ENCODE assay signal across 8 cellular contexts in genomic region chr16:1782408-1783247, GRCh38. TPM values are rescaled to one million over a fixed set of nuclear protein-coding genes. Genes with fewer than 3 reads are reported as not detected.
DNase-seq lines count a peak whose midpoint lies in the region; ATAC-seq and TF ChIP-seq lines count a peak whose summit lies in the region.

TSS of gene NUBP2 (plus strand) at chr16:1782960. CDS start at chr16:1783021, 61 bp downstream.
TSS of gene SPSB3 (minus strand) at chr16:1782571. CDS start at chr16:1781483, 1,088 bp downstream.

- POLR2A ChIA-PET in BJ (lab: Charles Lee) = interaction anchor here (0.5 to 1.1 kb wide), 2 partner anchors 12 to 210 kb away, joined by 3 read pairs; no protein-coding TSS in a partner anchor

- TF ChIP-seq CTCF in BJ (IDR thresholded peaks at IDR 0.05; ENCODE audit: insufficient read depth, low read depth, low read length) (no peak), colonic mucosa (IDR thresholded peaks at IDR 0.05) (no peak)

- H3K36me3 Mint-ChIP-seq in activated CD4-positive, alpha-beta T cell treated with anti-CD3 and anti-CD28 coated beads, Interleukin-2, amount 10 ng/mL, durations not matched to agents 24 days and 14 days (ENCODE audit: low read depth) = peaks cover 10% of the 10 kb centered on the region

- ATAC-seq in GM19324 (IDR thresholded peaks at IDR 0.05; ENCODE audit: low FRiP score, unreplicated experiment) (peak; percentile 87), HG03469 (IDR thresholded peaks at IDR 0.05; ENCODE audit: unreplicated experiment) (peak; percentile 73)

- H3K9me3 ChIP-seq in colonic mucosa = no peaks in the 10 kb centered on the region

- peak within 1 kb of the TSS; percentile 82 to 89 for H3K9ac ChIP-seq in colonic mucosa (ENCODE audit: low read depth in 2 of 2, low read length in 2 of 2)

- H3K9me3 Mint-ChIP-seq in activated CD4-positive, alpha-beta T cell treated with anti-CD3 and anti-CD28 coated beads, Interleukin-2, amount 10 ng/mL, durations not matched to agents 24 days and 14 days = no peaks in the 10 kb centered on the region

- H3K27me3 ChIP-seq in BJ (ENCODE audit: control insufficient read depth, insufficient read depth, low read length) (no peaks in the 10 kb centered on the region), colonic mucosa (no peaks in the 10 kb centered on the region)

- peaks cover 16% of the 10 kb centered on the region for H3K36me3 ChIP-seq in BJ (ENCODE audit: control insufficient read depth, insufficient read depth, low read length)
- H3K36me3 ChIP-seq in colonic mucosa = no peaks in the 10 kb centered on the region

- H3K4me1 Mint-ChIP-seq in activated CD4-positive, alpha-beta T cell treated with anti-CD3 and anti-CD28 coated beads, Interleukin-2, amount 10 ng/mL, durations not matched to agents 24 days and 14 days = peaks cover 9% of the 10 kb centered on the region

- H3K4me1 ChIP-seq in colonic mucosa = peaks cover 13% of the 10 kb centered on the region

- peak within 1 kb of the TSS; percentile 93 for H3K4me3 Mint-ChIP-seq in activated CD4-positive, alpha-beta T cell treated with anti-CD3 and anti-CD28 coated beads, Interleukin-2, amount 10 ng/mL, durations not matched to agents 24 days and 14 days

- peak within 1 kb of the TSS; percentile 77 for H3K4me3 ChIP-seq in BJ (ENCODE audit: low read depth, low read length)
- peak within 1 kb of the TSS; percentile 96 for H3K4me3 ChIP-seq in colonic mucosa

- H3K27ac ChIP-seq in colonic mucosa = peak within 1 kb of the TSS; percentile 88

- peak within 1 kb of the TSS; percentile 85 for H3K27ac Mint-ChIP-seq in activated CD4-positive, alpha-beta T cell treated with anti-CD3 and anti-CD28 coated beads, Interleukin-2, amount 10 ng/mL, durations not matched to agents 24 days and 14 days

- intact Hi-C loops in activated CD4-positive, alpha-beta T cell treated with anti-CD3 and anti-CD28 coated beads, Interleukin-2, amount 10 ng/mL, durations not matched to agents 24 days and 14 days (cut with micrococcal nuclease) = loop anchor here (1.0 to 2.0 kb wide), 3 partner anchors 9 to 373 kb away; partner anchors contain the start of genes FAHD1, HAGH, MRPS34 and TRAF7
- intact Hi-C loops in colonic mucosa (cut with DNase I) = no loop called here

- CTCF ChIA-PET in BJ (lab: Yijun Ruan, JAX) = interaction anchor here (0.8 to 2.1 kb wide), 8 partner anchors 9 to 77 kb away, joined by 3 to 11 read pairs (median 4); partner anchors contain the start of genes EME2, MAPK8IP3, MRPS34 and NME3

- DNase-seq in BJ (ENCODE audit: low read depth) (peak; percentile 100), NCI-H526 treated with DMSO at 0.1 percent for 48 hours (lab: John Stamatoyannopoulos, UW) (peak; percentile 95), colonic mucosa (peak; percentile 100), kidney tubule cell (ENCODE audit: low spot score) (peak; percentile 100)
- peak; percentile 99 for DNase-seq in activated CD4-positive, alpha-beta T cell treated with anti-CD3 and anti-CD28 coated beads, Interleukin-2, amount 10 ng/mL, durations not matched to agents 24 days and 14 days
- DNase-seq in stimulated activated CD4-positive, alpha-beta T cell treated with anti-CD3 and anti-CD28 coated beads, Interleukin-1b, Interleukin-23, amount 100 ng/mL, for 24 hours (ENCODE audit: low read depth in 4 of 4, low spot score in 1 of 4) = peak; percentile 89 to 98 (median 94)

- H3K27me3 Mint-ChIP-seq in activated CD4-positive, alpha-beta T cell treated with anti-CD3 and anti-CD28 coated beads, Interleukin-2, amount 10 ng/mL, durations not matched to agents 24 days and 14 days = peaks cover 2% of the 10 kb centered on the region

RNA-seq across cellular contexts. Expression of gene NUBP2, which starts in this region (rescaled TPM):
- polyA plus RNA-seq in BJ (2011; rRNA removed) = 27.9 and 38.0 TPM in 2 replicates
- 7.3 TPM in 2 replicates for polyA minus RNA-seq in BJ (2011; rRNA and poly(A)+ RNA removed)
- 77.4 and 81.1 TPM in 2 replicates for total RNA-seq in activated CD4-positive, alpha-beta T cell treated with anti-CD3 and anti-CD28 coated beads, Interleukin-2, amount 10 ng/mL, durations not matched to agents 24 days and 14 days
- total RNA-seq in colonic mucosa = 10 to 100 TPM; 30.0 to 72.8 TPM

RNA-seq across cellular contexts. Expression of gene SPSB3, which starts in this region (rescaled TPM):
- 15.0 and 36.5 TPM in 2 replicates for polyA plus RNA-seq in BJ (2011; rRNA removed)
- 7.8 and 9.9 TPM in 2 replicates for polyA minus RNA-seq in BJ (2011; rRNA and poly(A)+ RNA removed)
- 24.6 and 24.9 TPM in 2 replicates for total RNA-seq in activated CD4-positive, alpha-beta T cell treated with anti-CD3 and anti-CD28 coated beads, Interleukin-2, amount 10 ng/mL, durations not matched to agents 24 days and 14 days
- 10 to 100 TPM; 32.7 to 35.9 TPM for total RNA-seq in colonic mucosa

Comparison
In these comparisons a context has a peak if more than half of its experiments do, and no peak if none do; other contexts are left out.
1. Peak in every context shown above with its lines: DNase-seq, ATAC-seq, H3K4me3 ChIP-seq and H3K27ac ChIP-seq.